ENCODE assay signal across 1 cellular context in genomic region chr9:76654575-76654974, GRCh38.
TF ChIP-seq lines count a peak whose summit lies in the region.

No MANE protein-coding gene starts in this region.

TF ChIP-seq in HepG2, 621 proteins besides CTCF, POLR2A, EP300 and RAD21 (continued from another document):
- TF ChIP-seq THAP9 (CRISPR knock-in tag; IDR thresholded peaks at IDR 0.05; ENCODE audit: borderline replicate concordance) = no peak
- TF ChIP-seq PRPF4 (IDR thresholded peaks at IDR 0.05; ENCODE audit: low read depth, low read length, poor library complexity, severe bottlenecking) = no peak
- TF ChIP-seq SMC3 (IDR thresholded peaks at IDR 0.05; ENCODE audit: low read length) = no peak
- no peak for TF ChIP-seq ZBTB43 (CRISPR knock-in tag; conservative IDR thresholded peaks at IDR 0.05)
- no peak for TF ChIP-seq MLXIP (CRISPR knock-in tag; IDR thresholded peaks at IDR 0.05; ENCODE audit: borderline replicate concordance)
- no peak for TF ChIP-seq MYC (CRISPR knock-in tag; IDR thresholded peaks at IDR 0.05; ENCODE audit: borderline replicate concordance)
- TF ChIP-seq IKZF1 (IDR thresholded peaks at IDR 0.05) = no peak
- TF ChIP-seq MTA3 (CRISPR knock-in tag; IDR thresholded peaks at IDR 0.05) = no peak
- no peak for TF ChIP-seq LBX2 (CRISPR knock-in tag; IDR thresholded peaks at IDR 0.05; ENCODE audit: borderline replicate concordance)
TF ChIP-seq in HepG2: peak in this region for 0.
